In the genomic region with DNA sequence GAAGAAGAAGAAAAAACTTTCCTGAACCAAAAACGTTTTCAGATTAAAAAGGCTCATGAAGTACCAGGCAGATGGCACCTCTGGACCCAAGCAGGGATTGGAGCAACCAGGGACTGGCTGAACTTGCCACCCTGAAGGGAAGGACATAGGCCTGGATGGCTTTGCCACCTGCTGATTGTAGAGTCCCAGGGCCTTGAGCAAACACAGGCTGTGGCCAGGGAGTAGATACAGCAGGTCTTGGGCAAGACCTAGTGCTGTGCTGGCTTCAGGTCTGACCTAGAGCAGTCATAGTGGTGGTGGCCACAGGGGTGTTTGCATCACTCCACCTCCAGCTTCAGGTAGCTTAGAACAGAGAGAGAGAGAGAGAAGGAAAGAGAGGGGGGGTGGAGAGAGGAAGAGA, we compare ENCODE assay signal across 19 cellular contexts.
DNase-seq lines count a peak whose midpoint lies in the region; ATAC-seq, FAIRE-seq and TF ChIP-seq lines count a peak whose summit lies in the region.
"Had no signal": no experiment of that assay in that cellular context is flagged by ENCODE, and none has a peak within 500 bp of the region (broad histone marks: within the 10 kb centered on the region; RNA-seq: fewer than 3 reads in every experiment).

No MANE protein-coding gene starts in this region.

- no peak overlapping the region for H3K4me2 ChIP-seq in GM12878 (ENCODE audit: control insufficient read depth, insufficient read depth)

- H3K9ac ChIP-seq in GM12878 (ENCODE audit: control insufficient read depth, insufficient read depth, low read length) (no peak overlapping the region), liver (ENCODE audit: low read depth in 1 of 2, low read length in 2 of 2) (no peak overlapping the region)

- peak overlapping the region; percentile 17 for H3K27ac Mint-ChIP-seq in activated naive CD4-positive, alpha-beta T cell treated with anti-CD3 and anti-CD28 coated beads, Interleukin-2, amount 10 ng/mL, durations not matched to agents 7 days and 5 days
- no peak overlapping the region for H3K27ac Mint-ChIP-seq in activated naive CD4-positive, alpha-beta T cell treated with anti-CD3 and anti-CD28 coated beads for 36 hours
- H3K27ac Mint-ChIP-seq: B cell; CD4-positive, alpha-beta T cell; HFFc6 had no signal

- no peaks in the 10 kb centered on the region for H3K4me1 Mint-ChIP-seq in activated naive CD4-positive, alpha-beta T cell treated with anti-CD3 and anti-CD28 coated beads, Interleukin-2, amount 10 ng/mL, durations not matched to agents 7 days and 5 days
- H3K4me1 Mint-ChIP-seq in activated naive CD4-positive, alpha-beta T cell treated with anti-CD3 and anti-CD28 coated beads for 36 hours (ENCODE audit: low read depth), result no peaks in the 10 kb centered on the region
- H3K4me1 Mint-ChIP-seq: B cell had no signal

- intact Hi-C loops in activated naive CD4-positive, alpha-beta T cell treated with anti-CD3 and anti-CD28 coated beads for 36 hours (cut with micrococcal nuclease), result no loop called here
- intact Hi-C loops in GM12878 (cut with micrococcal nuclease; ENCODE audit: unreplicated experiment) (no loop called here), left cardiac atrium (cut with DNase I) (no loop called here)

- H3K4me1 ChIP-seq in GM12878 (ENCODE audit: control insufficient read depth, insufficient read depth, low read length), result no peaks in the 10 kb centered on the region
- H3K4me1 ChIP-seq in liver (ENCODE audit: control insufficient read depth in 4 of 4, insufficient read depth in 4 of 4, low read length in 3 of 4), result no peaks in the 10 kb centered on the region
- H3K4me1 ChIP-seq in right atrium auricular region, result no peaks in the 10 kb centered on the region
- H3K4me1 ChIP-seq: HAP-1 had no signal

- BruUV-seq in GM12878 (replicated peaks; lab: Mats Ljungman, UMichigan), result no TSS peak

- no peak for FAIRE-seq in GM12878 (lab: Jason Lieb, UNC)
- FAIRE-seq: H1 had no signal

- H3K27ac ChIP-seq in GM12878 (ENCODE audit: control insufficient read depth, insufficient read depth) (no peak overlapping the region), liver (ENCODE audit: low read depth in 1 of 2, low read length in 2 of 2) (no peak overlapping the region), right atrium auricular region (no peak overlapping the region)
- H3K27ac ChIP-seq: HL-60 had no signal

- no peaks in the 10 kb centered on the region for H3K9me3 ChIP-seq in GM12878 (replicated peaks; ENCODE audit: control insufficient read depth, insufficient read depth, low read length)
- no peaks in the 10 kb centered on the region for H3K9me3 ChIP-seq in liver (ENCODE audit: control insufficient read depth in 4 of 4, low read length in 3 of 4)
- H3K9me3 ChIP-seq in right atrium auricular region, result no peaks in the 10 kb centered on the region
- H3K9me3 ChIP-seq: HAP-1 had no signal

- H2AFZ ChIP-seq in GM12878 (ENCODE audit: control insufficient read depth, low read depth, low read length), result no peak overlapping the region

- in situ Hi-C loops in GM12878 (cut with MboI), result no loop called here

- CTCF ChIA-PET in activated naive CD4-positive, alpha-beta T cell treated with anti-CD3 and anti-CD28 coated beads, Interleukin-2, amount 10 ng/mL, durations not matched to agents 7 days and 5 days (lab: Charles Lee), result no interaction called here
- CTCF ChIA-PET in activated naive CD4-positive, alpha-beta T cell treated with anti-CD3 and anti-CD28 coated beads for 36 hours (lab: Charles Lee), result no interaction called here
- CTCF ChIA-PET in GM12878 (lab: Yijun Ruan, JAX), result no interaction called here

- H3K4me3 ChIP-seq in GM12878, result no peak overlapping the region
- H3K4me3 ChIP-seq in liver (ENCODE audit: low read depth in 1 of 3, low read length in 3 of 3), result no peak overlapping the region
- no peak overlapping the region for H3K4me3 ChIP-seq in right atrium auricular region
- H3K4me3 ChIP-seq: HAP-1 had no signal

- no peaks in the 10 kb centered on the region for H4K20me1 ChIP-seq in GM12878 (ENCODE audit: control insufficient read depth, insufficient read depth)

- H3K27me3 Mint-ChIP-seq in activated naive CD4-positive, alpha-beta T cell treated with anti-CD3 and anti-CD28 coated beads, Interleukin-2, amount 10 ng/mL, durations not matched to agents 7 days and 5 days, result no peaks in the 10 kb centered on the region
- no peaks in the 10 kb centered on the region for H3K27me3 Mint-ChIP-seq in activated naive CD4-positive, alpha-beta T cell treated with anti-CD3 and anti-CD28 coated beads for 36 hours (ENCODE audit: low read depth)
- H3K27me3 Mint-ChIP-seq: CD4-positive, alpha-beta T cell had no signal

- H3K9me3 Mint-ChIP-seq in activated naive CD4-positive, alpha-beta T cell treated with anti-CD3 and anti-CD28 coated beads, Interleukin-2, amount 10 ng/mL, durations not matched to agents 7 days and 5 days, result no peaks in the 10 kb centered on the region
- no peaks in the 10 kb centered on the region for H3K9me3 Mint-ChIP-seq in activated naive CD4-positive, alpha-beta T cell treated with anti-CD3 and anti-CD28 coated beads for 36 hours
- H3K9me3 Mint-ChIP-seq: CD4-positive, alpha-beta T cell; HFFc6 had no signal

- no peak for TF ChIP-seq EP300 in GM12878 (IDR thresholded peaks at IDR 0.05; ENCODE audit: borderline replicate concordance in 1 of 2, control insufficient read depth in 1 of 2, low read depth in 2 of 2, low read length in 2 of 2)

- no peak for TF ChIP-seq CTCF in GM12878 (IDR thresholded peaks at IDR 0.05 in 2 of 3, conservative IDR thresholded peaks at IDR 0.05 in 1 of 3; ENCODE audit: control insufficient read depth in 2 of 3, extremely low read depth in 1 of 3, insufficient read depth in 1 of 3, low read depth in 3 of 3, low read length in 3 of 3)
- no peak for TF ChIP-seq CTCF in liver (IDR thresholded peaks at IDR 0.05; ENCODE audit: low read depth, low read length, missing input control)
- no peak for TF ChIP-seq CTCF in right atrium auricular region (IDR thresholded peaks at IDR 0.05)

- TF ChIP-seq RAD21 in GM12878 (IDR thresholded peaks at IDR 0.05; ENCODE audit: insufficient read depth, low read depth, low read length) (no peak), liver (IDR thresholded peaks at IDR 0.05) (peak; percentile 54 to 74)

- no peaks in the 10 kb centered on the region for H3K36me3 ChIP-seq in GM12878 (ENCODE audit: control insufficient read depth in 2 of 2, insufficient read depth in 2 of 2, low read length in 1 of 2)
- H3K36me3 ChIP-seq in liver (ENCODE audit: control insufficient read depth in 4 of 4, insufficient read depth in 3 of 4, low read depth in 1 of 4, low read length in 3 of 4), result no peaks in the 10 kb centered on the region
- no peaks in the 10 kb centered on the region for H3K36me3 ChIP-seq in right atrium auricular region
- H3K36me3 ChIP-seq: HAP-1 had no signal

- SMC1A ChIA-PET in GM12878 (lab: Charles Lee; ENCODE audit: uncharacterized antibody, unreplicated experiment), result no interaction called here

- no peaks in the 10 kb centered on the region for H3K79me2 ChIP-seq in GM12878 (ENCODE audit: control insufficient read depth, insufficient read depth, low read length)

- RAD21 ChIA-PET in GM12878 (lab: Charles Lee; ENCODE audit: unreplicated experiment), result no interaction called here

- H3K27me3 ChIP-seq in GM12878 (replicated peaks in 1 of 2; ENCODE audit: control insufficient read depth in 2 of 2, insufficient read depth in 2 of 2, low read length in 1 of 2) (no peaks in the 10 kb centered on the region), liver (ENCODE audit: control insufficient read depth in 4 of 4, insufficient read depth in 4 of 4, low read length in 3 of 4) (no peaks in the 10 kb centered on the region), right atrium auricular region (no peaks in the 10 kb centered on the region)

- POLR2A ChIA-PET in GM12878 (lab: Charles Lee), result no interaction called here

- ATAC-seq in GM12878 (no peak), left cardiac atrium (no peak), HG03045 (IDR thresholded peaks at IDR 0.05; ENCODE audit: unreplicated experiment) (no peak)

- no peak for DNase-seq in activated naive CD4-positive, alpha-beta T cell treated with anti-CD3 and anti-CD28 coated beads, Interleukin-2, amount 10 ng/mL, durations not matched to agents 7 days and 5 days
- DNase-seq in activated naive CD4-positive, alpha-beta T cell treated with anti-CD3 and anti-CD28 coated beads for 36 hours, result no peak
- DNase-seq in GM12878 (ENCODE audit: low read depth, low spot score), result no peak
- no peak for DNase-seq in right atrium auricular region (ENCODE audit: low spot score)
- DNase-seq in left cardiac atrium, result no peak
- no peak for DNase-seq in activated CD4-positive, CD25-positive, alpha-beta regulatory T cell (lab: John Stamatoyannopoulos, UW)
- DNase-seq: C1 segment of cervical spinal cord; Calu3; CD4-positive, alpha-beta T cell; DND-41; GDM1; HFFc6; IMR-90 had no signal

- no peak overlapping the region for H3K4me3 Mint-ChIP-seq in activated naive CD4-positive, alpha-beta T cell treated with anti-CD3 and anti-CD28 coated beads, Interleukin-2, amount 10 ng/mL, durations not matched to agents 7 days and 5 days
- no peak overlapping the region for H3K4me3 Mint-ChIP-seq in activated naive CD4-positive, alpha-beta T cell treated with anti-CD3 and anti-CD28 coated beads for 36 hours
- H3K4me3 Mint-ChIP-seq: B cell; CD4-positive, alpha-beta T cell; HFFc6 had no signal

- WGBS in GM12878 (ENCODE audit: insufficient coverage, insufficient replicate concordance, low lambda C conversion rate, missing lambda C conversion rate), result 0% methylated on average over 1 of the region's 1 CpG
- 21% methylated on average over 1 of the region's 1 CpG for WGBS in liver

- no peak for TF ChIP-seq POLR2A in GM12878 (IDR thresholded peaks at IDR 0.05; ENCODE audit: low read depth, low read length)

- no peaks in the 10 kb centered on the region for H3K36me3 Mint-ChIP-seq in activated naive CD4-positive, alpha-beta T cell treated with anti-CD3 and anti-CD28 coated beads, Interleukin-2, amount 10 ng/mL, durations not matched to agents 7 days and 5 days
- no peaks in the 10 kb centered on the region for H3K36me3 Mint-ChIP-seq in activated naive CD4-positive, alpha-beta T cell treated with anti-CD3 and anti-CD28 coated beads for 36 hours (ENCODE audit: low read depth)

TF ChIP-seq in GM12878, 131 proteins besides CTCF, POLR2A, EP300 and RAD21 (continues in another document):
- TF ChIP-seq WRNIP1 (IDR thresholded peaks at IDR 0.05; ENCODE audit: borderline replicate concordance, low read depth, low read length), result no peak

TF ChIP-seq in liver, 16 proteins besides CTCF, POLR2A, EP300 and RAD21 (continues in another document):
- peak; percentile 76 to 85 for TF ChIP-seq RXRA (IDR thresholded peaks at IDR 0.05)
